ENCODE assay signal across 16 cellular contexts in genomic region chr5:109028608-109029299, GRCh38.
DNase-seq lines count a peak whose midpoint lies in the region; ATAC-seq, FAIRE-seq and TF ChIP-seq lines count a peak whose summit lies in the region.
"Had no signal": no experiment of that assay in that cellular context is flagged by ENCODE, and none has a peak within 500 bp of the region (broad histone marks: within the 10 kb centered on the region; RNA-seq: fewer than 3 reads in every experiment).

No MANE protein-coding gene starts in this region.

- H3K9me3 ChIP-seq in colonic mucosa, result no peaks in the 10 kb centered on the region

- no peak overlapping the region for H3K4me3 ChIP-seq in colonic mucosa
- H3K4me3 ChIP-seq: left ventricle myocardium inferior, neural progenitor cell had no signal

- H3K4me1 ChIP-seq in colonic mucosa, result no peaks in the 10 kb centered on the region

- no peak overlapping the region for H3K9ac ChIP-seq in colonic mucosa (ENCODE audit: low read depth in 2 of 2, low read length in 2 of 2)
- H3K9ac ChIP-seq: neural progenitor cell had no signal

- TF ChIP-seq CTCF in colonic mucosa (IDR thresholded peaks at IDR 0.05) (no peak), D721Med (IDR thresholded peaks at IDR 0.05; ENCODE audit: insufficient read depth, missing control alignments) (no peak)

- intact Hi-C loops in colonic mucosa (cut with DNase I), result no loop called here

- no peak for DNase-seq in NCI-H1436 (lab: John Stamatoyannopoulos, UW)
- DNase-seq in colonic mucosa, result no peak
- no peak for DNase-seq in D721Med (ENCODE audit: insufficient read length, low spot score)
- DNase-seq in hepatic stellate cell (ENCODE audit: low spot score), result no peak
- DNase-seq: ACHN; activated CD4-positive, alpha-beta T cell treated with anti-CD3 and anti-CD28 coated beads for 36 hours; head of caudate nucleus; Karpas-422; left ventricle myocardium inferior; NCI-H2107; stimulated activated CD4-positive, alpha-beta T cell treated with anti-CD3 and anti-CD28 coated beads, Interleukin-12 subunit alpha, Interleukin-12 subunit beta, amount 100 ng/mL, for 4 hours had no signal

- H3K36me3 ChIP-seq in colonic mucosa, result no peaks in the 10 kb centered on the region
- H3K36me3 ChIP-seq: neural progenitor cell had no signal

- ATAC-seq in GM18498 (IDR thresholded peaks at IDR 0.05; ENCODE audit: unreplicated experiment) (peak; percentile 82), GM19468 (IDR thresholded peaks at IDR 0.05; ENCODE audit: extremely low read depth, unreplicated experiment) (peak; percentile 29), HG02852 (IDR thresholded peaks at IDR 0.05; ENCODE audit: unreplicated experiment) (peak; percentile 68), HG03469 (IDR thresholded peaks at IDR 0.05; ENCODE audit: unreplicated experiment) (peak; percentile 64)
- ATAC-seq: activated CD4-positive, alpha-beta T cell treated with anti-CD3 and anti-CD28 coated beads for 36 hours had no signal

- no peaks in the 10 kb centered on the region for H3K27me3 ChIP-seq in colonic mucosa
- H3K27me3 ChIP-seq: neural progenitor cell had no signal

- FAIRE-seq in D721Med (lab: Jason Lieb, UNC), result no peak

- no peak overlapping the region for H3K27ac ChIP-seq in colonic mucosa
- H3K27ac ChIP-seq: left ventricle myocardium inferior, neural progenitor cell had no signal

Comparison
In these comparisons a context has a peak if more than half of its experiments do, and no peak if none do; other contexts are left out.
1. ATAC-seq: peak in every context shown above with its lines; median percentile 82 in GM18498; 68 in HG02852; 64 in HG03469; 29 in GM19468.